7 cellular contexts compared by ENCODE assay signal in genomic region chr14:105696393-105696792, GRCh38.
DNase-seq lines count a peak whose midpoint lies in the region; ATAC-seq, FAIRE-seq and TF ChIP-seq lines count a peak whose summit lies in the region.
"Not testable (repeated sequence)": the region's sequence is repeated elsewhere in the genome, so short reads cannot be mapped to it uniquely, and the experiment has no call there.

No MANE protein-coding gene starts in this region.

- not testable (repeated sequence) for DNase-seq in GM12878 (ENCODE audit: low read depth, low spot score)

- peaks cover 41% of the 10 kb centered on the region for H3K4me1 ChIP-seq in GM12878 (ENCODE audit: control insufficient read depth, insufficient read depth, low read length)

- not testable (repeated sequence) for TF ChIP-seq CTCF in GM12878 (IDR thresholded peaks at IDR 0.05 in 2 of 3, conservative IDR thresholded peaks at IDR 0.05 in 1 of 3; ENCODE audit: control insufficient read depth in 2 of 3, extremely low read depth in 1 of 3, insufficient read depth in 1 of 3, low read depth in 3 of 3, low read length in 3 of 3)

- H2AFZ ChIP-seq in GM12878 (ENCODE audit: control insufficient read depth, low read depth, low read length), result not testable (repeated sequence)

- peaks cover 34% of the 10 kb centered on the region for H3K79me2 ChIP-seq in GM12878 (ENCODE audit: control insufficient read depth, insufficient read depth, low read length)

- not testable (repeated sequence) for TF ChIP-seq RAD21 in GM12878 (IDR thresholded peaks at IDR 0.05; ENCODE audit: insufficient read depth, low read depth, low read length)

- H3K27me3 ChIP-seq in GM12878 (replicated peaks in 1 of 2; ENCODE audit: control insufficient read depth in 2 of 2, insufficient read depth in 2 of 2, low read length in 1 of 2), result not testable (repeated sequence)

- POLR2A ChIA-PET in GM12878 (lab: Charles Lee), result not testable (repeated sequence)

- no CpG with 5 or more reads among the region's 11 CpGs for WGBS in GM12878 (ENCODE audit: insufficient coverage, insufficient replicate concordance, low lambda C conversion rate, missing lambda C conversion rate)

- H3K4me3 ChIP-seq in GM12878, result not testable (repeated sequence)

- RAD21 ChIA-PET in GM12878 (lab: Charles Lee; ENCODE audit: unreplicated experiment), result not testable (repeated sequence)

- not testable (repeated sequence) for TF ChIP-seq POLR2A in GM12878 (IDR thresholded peaks at IDR 0.05; ENCODE audit: low read depth, low read length)

- BruUV-seq in GM12878 (replicated peaks; lab: Mats Ljungman, UMichigan), result not testable (repeated sequence)

- FAIRE-seq in GM12878 (lab: Jason Lieb, UNC), result peak; percentile 92

- ATAC-seq in GM18868 (IDR thresholded peaks at IDR 0.05; ENCODE audit: unreplicated experiment), result peak; percentile 60
- peak; percentile 62 for ATAC-seq in GM19452 (IDR thresholded peaks at IDR 0.05; ENCODE audit: unreplicated experiment)
- peak; percentile 43 for ATAC-seq in GM21717 (IDR thresholded peaks at IDR 0.05; ENCODE audit: unreplicated experiment)
- ATAC-seq in HG02852 (IDR thresholded peaks at IDR 0.05; ENCODE audit: unreplicated experiment), result peak; percentile 50
- ATAC-seq in HG03103 (IDR thresholded peaks at IDR 0.05; ENCODE audit: low read depth, unreplicated experiment), result peak; percentile 32
- ATAC-seq in HG03520 (IDR thresholded peaks at IDR 0.05; ENCODE audit: unreplicated experiment), result peak; percentile 68
- peak; percentile 68 for ATAC-seq in GM12878

- CTCF ChIA-PET in GM12878 (lab: Yijun Ruan, JAX), result not testable (repeated sequence)

- intact Hi-C loops in GM12878 (cut with micrococcal nuclease; ENCODE audit: unreplicated experiment), result not testable (repeated sequence)

- H3K36me3 ChIP-seq in GM12878 (ENCODE audit: control insufficient read depth in 2 of 2, insufficient read depth in 2 of 2, low read length in 1 of 2), result not testable (repeated sequence)

- not testable (repeated sequence) for H4K20me1 ChIP-seq in GM12878 (ENCODE audit: control insufficient read depth, insufficient read depth)

- SMC1A ChIA-PET in GM12878 (lab: Charles Lee; ENCODE audit: uncharacterized antibody, unreplicated experiment), result not testable (repeated sequence)

- not testable (repeated sequence) for H3K27ac ChIP-seq in GM12878 (ENCODE audit: control insufficient read depth, insufficient read depth)

- H3K9ac ChIP-seq in GM12878 (ENCODE audit: control insufficient read depth, insufficient read depth, low read length), result not testable (repeated sequence)

- not testable (repeated sequence) for H3K9me3 ChIP-seq in GM12878 (replicated peaks; ENCODE audit: control insufficient read depth, insufficient read depth, low read length)

- H3K4me2 ChIP-seq in GM12878 (ENCODE audit: control insufficient read depth, insufficient read depth), result not testable (repeated sequence)

- in situ Hi-C loops in GM12878 (cut with MboI), result not testable (repeated sequence)

- not testable (repeated sequence) for TF ChIP-seq EP300 in GM12878 (IDR thresholded peaks at IDR 0.05; ENCODE audit: borderline replicate concordance in 1 of 2, control insufficient read depth in 1 of 2, low read depth in 2 of 2, low read length in 2 of 2)
